9 cellular contexts compared by ENCODE assay signal in the genomic region with DNA sequence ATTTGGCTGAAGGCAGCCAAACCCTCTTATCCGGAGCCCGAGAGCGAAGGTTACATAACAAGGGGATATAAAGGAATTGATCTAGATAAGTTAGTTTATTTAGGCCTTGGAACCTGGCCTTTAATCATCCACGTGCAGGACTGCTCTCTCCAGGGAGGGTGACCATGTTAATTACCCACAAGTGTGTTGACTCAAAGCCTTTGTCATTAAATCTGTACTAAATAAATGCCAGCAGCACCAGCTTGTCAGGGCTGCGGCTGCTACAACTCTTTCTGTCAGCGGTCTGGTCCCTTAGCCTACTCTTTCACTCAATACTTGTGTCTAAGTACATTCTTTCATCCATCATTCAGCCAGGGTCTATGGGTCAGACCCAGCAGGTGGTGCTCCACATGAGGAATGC.
"Had no signal": no experiment of that assay in that cellular context is flagged by ENCODE, and none has a peak within 500 bp of the region (broad histone marks: within the 10 kb centered on the region; RNA-seq: fewer than 3 reads in every experiment).

No MANE protein-coding gene starts in this region.

- H3K4me1 ChIP-seq: HAP-1 had no signal

- H3K27me3 Mint-ChIP-seq: IgD-negative memory B cell had no signal

- H3K9ac ChIP-seq: GM23248 had no signal

- H3K27ac ChIP-seq: GM23248 had no signal

- H3K36me3 ChIP-seq: HAP-1 had no signal

- H3K9me3 ChIP-seq: HAP-1 had no signal

- FAIRE-seq: HTR-8/SVneo had no signal

- H3K4me3 ChIP-seq: GM23248, HAP-1 had no signal

- H3K4me3 Mint-ChIP-seq: HFFc6, IgD-negative memory B cell had no signal

- H3K4me1 Mint-ChIP-seq: IgD-negative memory B cell had no signal

- H2AFZ ChIP-seq: GM23248 had no signal

- DNase-seq: GM23248, GOT3, H7, HFFc6, KG1 had no signal

- ATAC-seq: HCT116 had no signal
